20 cellular contexts compared by ENCODE assay signal in genomic region chr1:2859219-2859880, GRCh38.
"Had no signal": no experiment of that assay in that cellular context is flagged by ENCODE, and none has a peak within 500 bp of the region (broad histone marks: within the 10 kb centered on the region; RNA-seq: fewer than 3 reads in every experiment).

No MANE protein-coding gene starts in this region.

- H3K36me3 Mint-ChIP-seq: brain had no signal

- DNase-seq: activated CD4-positive, alpha-beta T cell treated with anti-CD3 and anti-CD28 coated beads for 1 hour; activated CD4-positive, alpha-beta T cell treated with anti-CD3 and anti-CD28 coated beads, Interleukin-2, amount 50 U/mL, for 1 hour; activated CD8-positive, alpha-beta T cell treated with anti-CD3 and anti-CD28 coated beads, Interleukin-2, amount 10 ng/mL, durations not matched to agents 7 days and 5 days; caudate nucleus; left lung; retina; SK-N-SH; stimulated activated CD4-positive, alpha-beta T cell treated with anti-CD3 and anti-CD28 coated beads, Interleukin-2, amount 100 ng/mL, for 48 hours; stimulated activated CD8-positive, alpha-beta memory T cell treated with anti-CD3 and anti-CD28 coated beads, Interleukin-4, amount 100 ng/mL, for 48 hours; stimulated activated naive CD4-positive, alpha-beta T cell treated with Interleukin-2 at 50 U/mL for 16 hours; WERI-Rb-1 had no signal

- H3K36me3 ChIP-seq: heart left ventricle, left lung, thoracic aorta, WERI-Rb-1 had no signal

- H3K4me3 ChIP-seq: heart left ventricle, left lung, thoracic aorta had no signal

- H3K27ac Mint-ChIP-seq: activated CD8-positive, alpha-beta T cell treated with anti-CD3 and anti-CD28 coated beads, Interleukin-2, amount 10 ng/mL, durations not matched to agents 7 days and 5 days; T-helper 2 cell treated with Interferon-gamma antibody and Interleukin-4, amounts not matched to agents 5 μg/mL and 100 μg/mL, for 36 hours; type B pancreatic cell had no signal

- H3K9me3 ChIP-seq: heart left ventricle, SK-N-SH, thoracic aorta had no signal

- H3K9ac ChIP-seq: SK-N-SH had no signal

- H3K4me1 ChIP-seq: heart left ventricle, left lung had no signal

- H3K4me2 ChIP-seq: SK-N-SH had no signal

- FAIRE-seq: colon, keratinocyte, TTC549 had no signal

- ATAC-seq: activated CD8-positive, alpha-beta T cell treated with anti-CD3 and anti-CD28 coated beads, Interleukin-2, amount 10 ng/mL, durations not matched to agents 7 days and 5 days; activated naive CD4-positive, alpha-beta T cell treated with anti-CD3 and anti-CD28 coated beads, Interleukin-2, amount 50 U/mL, for 72 hours; heart left ventricle; left lung had no signal

- H3K4me3 Mint-ChIP-seq: activated CD8-positive, alpha-beta T cell treated with anti-CD3 and anti-CD28 coated beads, Interleukin-2, amount 10 ng/mL, durations not matched to agents 7 days and 5 days; brain; T-helper 2 cell treated with Interferon-gamma antibody and Interleukin-4, amounts not matched to agents 5 μg/mL and 100 μg/mL, for 36 hours; type B pancreatic cell had no signal

- H3K27ac ChIP-seq: heart left ventricle, left lung, thoracic aorta, WERI-Rb-1 had no signal

- H3K9me3 Mint-ChIP-seq: type B pancreatic cell had no signal
